In genomic region chr19:40347476-40348124, GRCh38 we compare ENCODE assay signal across 8 cellular contexts. TPM values are rescaled to one million over a fixed set of nuclear protein-coding genes. Genes with fewer than 3 reads are reported as not detected.
A peak's percentile ranks its signal among the peaks of the same experiment; 100 is the strongest.
DNase-seq lines count a peak whose midpoint lies in the region; ATAC-seq and TF ChIP-seq lines count a peak whose summit lies in the region.

No MANE protein-coding gene starts in this region.

- H3K4me3 ChIP-seq in BE2C (ENCODE audit: low read depth, low read length) = peak overlapping the region; percentile 97
- peak overlapping the region; percentile 94 for H3K4me3 ChIP-seq in Jurkat, Clone E6-1 (ENCODE audit: low read length)

- DNase-seq in BE2C = no peak
- DNase-seq in Jurkat, Clone E6-1 (ENCODE audit: low read depth, low spot score) = no peak
- no peak for DNase-seq in chondrocyte (ENCODE audit: low spot score)
- peak; percentile 10 for DNase-seq in naive B cell
- no peak for DNase-seq in stimulated activated naive CD4-positive, alpha-beta T cell treated with Interleukin-2 at 50 U/mL for 16 hours (lab: John Stamatoyannopoulos, UW)
- DNase-seq in GDM1 (lab: John Stamatoyannopoulos, UW) = no peak

- H3K36me3 Mint-ChIP-seq in chondrocyte (ENCODE audit: low read depth) (no peaks in the 10 kb centered on the region), naive B cell (no peaks in the 10 kb centered on the region)

- peak overlapping the region; percentile 97 for H3K27ac Mint-ChIP-seq in chondrocyte (ENCODE audit: unreplicated experiment)
- H3K27ac Mint-ChIP-seq in naive B cell = peak overlapping the region; percentile 79 to 96 (median 90)

- no peaks in the 10 kb centered on the region for H3K9me3 ChIP-seq in BE2C

- TF ChIP-seq CTCF in BE2C (IDR thresholded peaks at IDR 0.05; ENCODE audit: low read depth, low read length) (no peak), chondrocyte (IDR thresholded peaks at IDR 0.05) (no peak)

- H3K9me3 Mint-ChIP-seq in chondrocyte (ENCODE audit: low read depth) (no peaks in the 10 kb centered on the region), naive B cell (no peaks in the 10 kb centered on the region)

- H3K27me3 Mint-ChIP-seq in chondrocyte (ENCODE audit: low read depth) (no peaks in the 10 kb centered on the region), naive B cell (no peaks in the 10 kb centered on the region)

- H3K4me3 Mint-ChIP-seq in chondrocyte (ENCODE audit: unreplicated experiment) = peak overlapping the region; percentile 94
- H3K4me3 Mint-ChIP-seq in naive B cell = peak overlapping the region; percentile 84 to 98 (median 89)

- H3K4me1 Mint-ChIP-seq in chondrocyte (ENCODE audit: low read depth) (peaks cover 38% of the 10 kb centered on the region), naive B cell (peaks cover 25 to 38% (median 34%) of the 10 kb centered on the region in 3 donors)

- ATAC-seq in naive B cell (ENCODE audit: low read depth in 2 of 2) (no peak), HG02870 (IDR thresholded peaks at IDR 0.05; ENCODE audit: unreplicated experiment) (no peak), HG02981 (IDR thresholded peaks at IDR 0.05; ENCODE audit: unreplicated experiment) (no peak)

- peaks cover 3% of the 10 kb centered on the region; the same call in 1 of the 2 replicates for H3K36me3 ChIP-seq in BE2C

- H3K4me1 ChIP-seq in BE2C = no peaks in the 10 kb centered on the region

- H3K27me3 ChIP-seq in BE2C = no peaks in the 10 kb centered on the region

RNA-seq across cellular contexts. Expression of gene C19orf47, which starts 0.6 kb away (rescaled TPM):
- polyA plus RNA-seq in BE2C (2012; ENCODE audit: insufficient read depth, insufficient read length, low read depth) = 42.7 TPM
- polyA plus RNA-seq in Jurkat, Clone E6-1 (2012; ENCODE audit: insufficient read depth, insufficient read length) = 43.0 TPM
- 19.4 to 22.2 TPM (median 21.5 TPM) in 3 replicates for total RNA-seq in chondrocyte
- 10 to 100 TPM in 1 of 6 donors, 1 to 10 TPM in 5; 6.2 to 14.0 (median 8.5) TPM for polyA plus RNA-seq in naive B cell (ENCODE audit: low read depth in 6 of 6)

RNA-seq across cellular contexts. Expression of gene PLD3, which starts 0.9 kb away (rescaled TPM):
- polyA plus RNA-seq in BE2C (2012; ENCODE audit: insufficient read depth, insufficient read length, low read depth) = 820 TPM
- polyA plus RNA-seq in Jurkat, Clone E6-1 (2012; ENCODE audit: insufficient read depth, insufficient read length) = 95.9 TPM
- 478 to 514 TPM (median 487 TPM) in 3 replicates for total RNA-seq in chondrocyte
- 10 to 100 TPM; 28.2 to 46.5 (median 37.2) TPM for polyA plus RNA-seq in naive B cell (ENCODE audit: low read depth in 6 of 6)

RNA-seq across cellular contexts. Expression of gene HIPK4, which starts 42.4 kb away (rescaled TPM):
- not detected for polyA plus RNA-seq in BE2C (2012; ENCODE audit: insufficient read depth, insufficient read length, low read depth)
- not detected for polyA plus RNA-seq in Jurkat, Clone E6-1 (2012; ENCODE audit: insufficient read depth, insufficient read length)
- 0.20 to 0.53 TPM (median 0.46 TPM) in 3 replicates for total RNA-seq in chondrocyte
- not detected for polyA plus RNA-seq in naive B cell (ENCODE audit: low read depth in 6 of 6)
